ENCODE assay signal across 9 cellular contexts in the genomic region with DNA sequence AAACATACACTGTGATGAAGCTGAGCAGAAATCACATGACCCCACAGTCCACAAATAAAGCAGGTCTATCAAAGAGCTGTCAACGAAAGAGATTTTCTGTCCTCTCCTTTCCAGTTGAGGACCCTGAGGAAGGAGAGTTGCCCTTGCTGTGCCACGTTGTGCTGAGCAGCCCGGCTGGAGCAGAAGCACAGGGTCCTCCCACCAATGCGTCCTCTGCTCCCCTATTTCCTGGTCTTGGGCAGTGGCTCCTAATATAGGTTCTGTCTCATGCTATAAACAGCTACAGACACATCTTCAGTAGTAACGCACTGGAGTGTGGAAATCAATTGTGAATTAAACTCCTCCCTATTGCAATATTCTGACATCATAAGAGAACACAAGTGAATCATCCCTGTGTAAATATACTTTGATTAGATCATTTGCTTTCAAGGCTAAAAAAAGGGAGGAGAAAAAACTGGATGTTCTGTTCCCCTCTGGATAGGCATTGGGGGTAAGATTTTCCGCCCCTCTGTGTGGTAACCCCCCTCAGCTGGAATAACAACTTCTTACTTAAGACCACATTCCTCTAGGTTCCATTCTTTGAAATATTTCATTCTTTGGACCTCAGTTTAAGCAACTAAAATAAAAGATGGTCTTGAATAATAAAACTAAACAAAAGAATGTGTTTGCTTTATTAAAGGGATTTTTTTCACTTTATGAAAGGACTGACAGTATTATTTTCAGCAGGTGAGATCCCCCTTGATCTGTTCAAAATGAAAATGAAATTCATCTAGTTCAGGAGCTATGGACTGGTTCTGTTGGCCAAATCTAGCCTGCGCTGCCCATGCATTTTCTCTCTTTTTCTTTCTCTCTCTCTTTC. TPM values are rescaled to one million over a fixed set of nuclear protein-coding genes. Genes with fewer than 3 reads are reported as not detected.
DNase-seq lines count a peak whose midpoint lies in the region; ATAC-seq, FAIRE-seq and TF ChIP-seq lines count a peak whose summit lies in the region.
"Had no signal": no experiment of that assay in that cellular context is flagged by ENCODE, and none has a peak within 500 bp of the region (broad histone marks: within the 10 kb centered on the region; RNA-seq: fewer than 3 reads in every experiment).

No MANE protein-coding gene starts in this region.

- no peaks in the 10 kb centered on the region for H4K20me1 ChIP-seq in GM23338 (replicated peaks; ENCODE audit: insufficient read depth)

- H3K9me3 Mint-ChIP-seq in CD14-positive monocyte (peaks cover 0 to 2% (median 0%) of the 10 kb centered on the region in 7 donors), GM23338 (no peaks in the 10 kb centered on the region)
- H3K9me3 Mint-ChIP-seq: natural killer cell treated with Interleukin-12 subunit alpha and Interleukin-12 subunit beta and Interleukin-15 and Interleukin-18, amount 100 ng/mL, for 72 hours had no signal

- peak overlapping the region; percentile 32 to 79 for H3K4me3 Mint-ChIP-seq in CD14-positive monocyte
- no peak overlapping the region for H3K4me3 Mint-ChIP-seq in GM23338
- H3K4me3 Mint-ChIP-seq: natural killer cell treated with Interleukin-12 subunit alpha and Interleukin-12 subunit beta and Interleukin-15 and Interleukin-18, amount 100 ng/mL, for 72 hours had no signal

- intact Hi-C loops in CD14-positive monocyte (cut with micrococcal nuclease) (loop anchor here in 1 of 2 donors (2.0 kb wide), 1 partner anchor 14 kb away; no protein-coding TSS in a partner anchor), kidney (cut with DNase I) (no loop called here)

- no peaks in the 10 kb centered on the region for H3F3A ChIP-seq in GM23338 (replicated peaks; ENCODE audit: low read depth)

- no peak for DNase-seq in CD14-positive monocyte (ENCODE audit: low spot score)
- peak; percentile 92 for DNase-seq in NCI-H460 (ENCODE audit: extremely low read depth, low read depth)
- peak; percentile 96 for DNase-seq in epithelial cell of esophagus (ENCODE audit: low read depth)
- no peak for DNase-seq in omental fat pad (ENCODE audit: low spot score)
- no peak for DNase-seq in GM23338 (ENCODE audit: low spot score)
- no peak for DNase-seq in effector CD8-positive, alpha-beta T cell (lab: John Stamatoyannopoulos, UW)
- no peak for DNase-seq in kidney
- DNase-seq in germinal center (ENCODE audit: low spot score) = no peak

- H3K36me3 ChIP-seq in GM23338 (ENCODE audit: insufficient read depth) (no peaks in the 10 kb centered on the region), kidney (ENCODE audit: control insufficient read depth in 1 of 2, insufficient read depth in 2 of 2, low read length in 2 of 2) (no peaks in the 10 kb centered on the region)

- TF ChIP-seq CTCF in CD14-positive monocyte (IDR thresholded peaks at IDR 0.05) (no peak), epithelial cell of esophagus (IDR thresholded peaks at IDR 0.05; ENCODE audit: insufficient read depth, low read depth, low read length, missing control alignments) (no peak), omental fat pad (IDR thresholded peaks at IDR 0.05) (no peak), GM23338 (conservative IDR thresholded peaks at IDR 0.05; ENCODE audit: low read depth in 2 of 2) (no peak), kidney (IDR thresholded peaks at IDR 0.05; ENCODE audit: borderline replicate concordance, extremely low read depth, insufficient read depth) (no peak)

- H3K4me1 Mint-ChIP-seq in CD14-positive monocyte = peaks cover 43% of the 10 kb centered on the region
- peaks cover 3% of the 10 kb centered on the region; the same call in 2 of the 3 replicates for H3K4me1 Mint-ChIP-seq in GM23338

- H3K9me2 ChIP-seq in GM23338 (ENCODE audit: insufficient read depth) = no peaks in the 10 kb centered on the region

- peak overlapping the region; percentile 98 to 100 (median 99) for H3K27ac Mint-ChIP-seq in CD14-positive monocyte
- H3K27ac Mint-ChIP-seq in GM23338 = no peak overlapping the region
- H3K27ac Mint-ChIP-seq: natural killer cell treated with Interleukin-12 subunit alpha and Interleukin-12 subunit beta and Interleukin-15 and Interleukin-18, amount 100 ng/mL, for 72 hours had no signal

- no peaks in the 10 kb centered on the region for H3K79me2 ChIP-seq in GM23338 (replicated peaks; ENCODE audit: insufficient read depth)

- H3K27ac ChIP-seq in GM23338 (ENCODE audit: low read depth) (no peak overlapping the region), kidney (ENCODE audit: low read depth in 2 of 2, low read length in 2 of 2) (no peak overlapping the region)

- H3K4me2 ChIP-seq in GM23338 = no peak overlapping the region

- H3K27me3 Mint-ChIP-seq in CD14-positive monocyte (ENCODE audit: low read depth in 3 of 3) = peaks cover 0 to 4% (median 2%) of the 10 kb centered on the region in 3 donors
- H3K27me3 Mint-ChIP-seq in GM23338 (ENCODE audit: insufficient read depth, low read depth, poor library complexity) = peaks cover 4% of the 10 kb centered on the region

- no peak for FAIRE-seq in kidney (lab: Jason Lieb, UNC)

- no peak overlapping the region for H2AFZ ChIP-seq in GM23338

- H3K9me3 ChIP-seq in kidney (ENCODE audit: control insufficient read depth in 1 of 2, low read length in 2 of 2) = no peaks in the 10 kb centered on the region

- ATAC-seq in omental fat pad (ENCODE audit: low FRiP score) = peak; percentile 68
- ATAC-seq in GM23338 = no peak

- peak overlapping the region; percentile 14 for H3K4me3 ChIP-seq in epithelial cell of esophagus (ENCODE audit: low read length)
- H3K4me3 ChIP-seq in GM23338 = no peak overlapping the region
- H3K4me3 ChIP-seq in kidney (ENCODE audit: low read length in 2 of 2) = no peak overlapping the region

- peaks cover 3 to 4% of the 10 kb centered on the region in 2 donors for H3K36me3 Mint-ChIP-seq in CD14-positive monocyte
- H3K36me3 Mint-ChIP-seq in GM23338 (ENCODE audit: low read depth) = no peaks in the 10 kb centered on the region
- H3K36me3 Mint-ChIP-seq: natural killer cell treated with Interleukin-12 subunit alpha and Interleukin-12 subunit beta and Interleukin-15 and Interleukin-18, amount 100 ng/mL, for 72 hours had no signal

- H3K27me3 ChIP-seq in GM23338 (ENCODE audit: insufficient read depth) = no peaks in the 10 kb centered on the region

- H3K9ac ChIP-seq in kidney (ENCODE audit: low read length in 2 of 2) = no peak overlapping the region

- H3K4me1 ChIP-seq in GM23338 (ENCODE audit: insufficient read depth) (no peaks in the 10 kb centered on the region), kidney (ENCODE audit: control insufficient read depth in 1 of 2, insufficient read depth in 1 of 2, low read depth in 1 of 2, low read length in 2 of 2) (peaks cover 0 to 3% of the 10 kb centered on the region in 2 donors)

TF ChIP-seq in GM23338, 12 proteins besides CTCF, POLR2A, EP300 and RAD21 (continues in another document):
- TF ChIP-seq NANOG (IDR thresholded peaks at IDR 0.05; ENCODE audit: borderline replicate concordance) (no peak), ZNF331 (CRISPR knock-in tag; IDR thresholded peaks at IDR 0.05; ENCODE audit: low read depth) (no peak), EZH2phosphoT487 (IDR thresholded peaks at IDR 0.05; ENCODE audit: unreplicated experiment) (no peak)

RNA-seq across cellular contexts. Expression of gene RHOB, which starts 8.3 kb away (rescaled TPM):
- polyA plus RNA-seq in CD14-positive monocyte = 10 to 100 TPM; 43.3 to 66.3 TPM
- total RNA-seq in NCI-H460 (2014; rRNA removed; shearing (Covaris generic)) = 645 and 764 TPM in 2 replicates
- polyA plus RNA-seq in NCI-H460 (2014; cell fraction: nucleus; rRNA removed) = 377 and 453 TPM in 2 replicates
- total RNA-seq in omental fat pad = 1,000 to 10,000 TPM in 3 of 4 donors, 100 to 1,000 TPM in 1; 917 to 1,730 (median 1,246) TPM
- total RNA-seq in GM23338 (2014; rRNA removed; shearing (Covaris generic)) = 26.9 and 29.2 TPM in 2 replicates
- polyA plus RNA-seq in GM23338 (2016; fragmentation: Nextera tagmentation; extraction: Ambion mirVana) = 5.5 and 6.6 TPM in 2 replicates
- total RNA-seq in kidney = 487 TPM
- 241 TPM for polyA plus RNA-seq in kidney (ENCODE audit: insufficient read depth, low read depth, low replicate concordance)

Comparison
In these comparisons a context has a peak if more than half of its experiments do, and no peak if none do; other contexts are left out.
1. DNase-seq: peak in NCI-H460 (single experiment) and epithelial cell of esophagus (single experiment); none in CD14-positive monocyte (single experiment), omental fat pad (single experiment), GM23338 (single experiment), effector CD8-positive, alpha-beta T cell (single experiment), kidney (single experiment) and germinal center (single experiment).
2. RNA of gene RHOB, which starts 8.3 kb away (total RNA-seq): 917 to 1,730 TPM in omental fat pad, 645 to 764 TPM in NCI-H460 and 487 TPM in kidney (single experiment); 26.9 to 29.2 TPM in GM23338; every median in the first group is over 10 times any median in the second.